ENCODE assay signal across 14 cellular contexts in genomic region chr20:19713851-19714716, GRCh38. TPM values are rescaled to one million over a fixed set of nuclear protein-coding genes. Genes with fewer than 3 reads are reported as not detected.
"Had no signal": no experiment of that assay in that cellular context is flagged by ENCODE, and none has a peak within 500 bp of the region (broad histone marks: within the 10 kb centered on the region; RNA-seq: fewer than 3 reads in every experiment).

No MANE protein-coding gene starts in this region.

- H3K4me1 ChIP-seq: pancreas had no signal

- DNase-seq: activated CD4-positive, alpha-beta T cell treated with anti-CD3 and anti-CD28 coated beads, Interleukin-2, amount 50 U/mL, for 4 hours; activated CD4-positive, CD25-positive, alpha-beta regulatory T cell treated with anti-CD3 and anti-CD28 coated beads, Interleukin-2, amount 50 U/mL, for 72 hours; activated naive CD4-positive, alpha-beta T cell treated with Interleukin-2 at 50 U/mL for 16 hours; activated T-cell treated with anti-CD3 and anti-CD28 coated beads for 4 hours; anterior cingulate cortex; endodermal cell; heart right ventricle; left cardiac atrium; pancreas; thyroid gland had no signal

- H3K27ac ChIP-seq: heart right ventricle, pancreas, thyroid gland had no signal

- H3K27me3 ChIP-seq: gastroesophageal sphincter, heart right ventricle, pancreas, thyroid gland, vagina had no signal

- H3K4me3 ChIP-seq: gastroesophageal sphincter, heart right ventricle, pancreas, thyroid gland, vagina had no signal

- H3K4me1 Mint-ChIP-seq: activated T-helper 17 cell treated with anti-CD3 and anti-CD28 coated beads, Interleukin-2, amount 50 U/mL, for 72 hours; stimulated activated effector memory CD8-positive, alpha-beta T cell treated with anti-CD3 and anti-CD28 coated beads, Interleukin-12 subunit alpha, Interleukin-12 subunit beta, amount 100 ng/mL, for 72 hours had no signal

- H3K27ac Mint-ChIP-seq: activated T-helper 17 cell treated with anti-CD3 and anti-CD28 coated beads, Interleukin-2, amount 50 U/mL, for 72 hours; endodermal cell; stimulated activated effector memory CD8-positive, alpha-beta T cell treated with anti-CD3 and anti-CD28 coated beads, Interleukin-12 subunit alpha, Interleukin-12 subunit beta, amount 100 ng/mL, for 72 hours had no signal

- H3K4me3 Mint-ChIP-seq: activated T-helper 17 cell treated with anti-CD3 and anti-CD28 coated beads, Interleukin-2, amount 50 U/mL, for 72 hours; endodermal cell; stimulated activated effector memory CD8-positive, alpha-beta T cell treated with anti-CD3 and anti-CD28 coated beads, Interleukin-12 subunit alpha, Interleukin-12 subunit beta, amount 100 ng/mL, for 72 hours had no signal

- H3K36me3 ChIP-seq: gastroesophageal sphincter, heart right ventricle, pancreas, thyroid gland, vagina had no signal

- H3K9me3 ChIP-seq: gastroesophageal sphincter, pancreas, thyroid gland, vagina had no signal

- H3K36me3 Mint-ChIP-seq: stimulated activated effector memory CD8-positive, alpha-beta T cell treated with anti-CD3 and anti-CD28 coated beads, Interleukin-12 subunit alpha, Interleukin-12 subunit beta, amount 100 ng/mL, for 72 hours had no signal

- ATAC-seq: activated T-helper 17 cell treated with anti-CD3 and anti-CD28 coated beads, Interleukin-2, amount 50 U/mL, for 72 hours; gastroesophageal sphincter; heart right ventricle; left cardiac atrium; pancreas; stimulated activated effector memory CD8-positive, alpha-beta T cell treated with anti-CD3 and anti-CD28 coated beads, Interleukin-12 subunit alpha, Interleukin-12 subunit beta, amount 100 ng/mL, for 72 hours had no signal

RNA-seq across cellular contexts. Expression of gene RIN2, which starts 44.0 kb away (rescaled TPM):
- total RNA-seq: activated T-helper 17 cell treated with anti-CD3 and anti-CD28 coated beads, Interleukin-2, amount 50 U/mL, for 72 hours had no signal
